In the genomic region with DNA sequence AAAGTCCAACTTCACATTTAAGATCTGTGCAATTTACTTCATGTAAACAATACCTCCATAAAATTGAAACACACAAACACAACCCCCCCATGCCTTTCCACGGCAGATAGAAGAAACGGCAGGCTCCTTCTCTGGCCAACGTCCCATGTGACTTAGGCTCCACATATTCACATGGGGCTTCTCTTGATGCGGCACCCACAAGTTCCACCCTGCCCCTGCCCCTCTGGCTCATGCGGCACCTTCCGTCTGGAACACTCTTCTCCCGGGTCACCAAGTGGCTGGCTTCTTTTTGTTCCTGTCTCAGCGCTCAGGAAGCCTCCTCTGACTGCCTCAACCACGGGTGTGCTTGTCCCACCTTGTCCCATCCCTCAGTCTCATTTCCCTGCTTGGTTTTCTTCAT, we compare ENCODE assay signal across 20 cellular contexts. TPM values are rescaled to one million over a fixed set of nuclear protein-coding genes. Genes with fewer than 3 reads are reported as not detected.
"Had no signal": no experiment of that assay in that cellular context is flagged by ENCODE, and none has a peak within 500 bp of the region (broad histone marks: within the 10 kb centered on the region; RNA-seq: fewer than 3 reads in every experiment).

No MANE protein-coding gene starts in this region.

- H3K36me3 ChIP-seq: breast epithelium, lower lobe of right lung, thoracic aorta had no signal

- H3K36me3 Mint-ChIP-seq: immature natural killer cell had no signal

- H3K9me3 Mint-ChIP-seq: activated CD4-positive, alpha-beta memory T cell treated with anti-CD3 and anti-CD28 coated beads, Interleukin-2, amount 10 ng/mL, durations not matched to agents 7 days and 5 days; endodermal cell; immature natural killer cell; stimulated activated naive CD8-positive, alpha-beta T cell treated with anti-CD3 and anti-CD28 coated beads, Interleukin-15, Interleukin-2, amounts not matched to agents 100 ng/mL and 50 ng/mL, for 24 hours; T-helper 2 cell treated with Interferon-gamma antibody and Interleukin-4, amounts not matched to agents 5 μg/mL and 100 μg/mL, for 36 hours had no signal

- ATAC-seq: esophagus mucosa, left cardiac atrium, lower lobe of right lung, psoas muscle, sciatic nerve had no signal

- DNase-seq: activated CD4-positive, alpha-beta memory T cell treated with anti-CD3 and anti-CD28 coated beads, Interleukin-2, amount 10 ng/mL, durations not matched to agents 7 days and 5 days; activated CD4-positive, alpha-beta T cell treated with anti-CD3 and anti-CD28 coated beads for 1 hour; anterior cingulate cortex; dermis blood vessel endothelial cell; endodermal cell; immature natural killer cell; left cardiac atrium; lower lobe of right lung; midbrain; occipital lobe; psoas muscle; spleen; stimulated activated CD4-positive, alpha-beta T cell treated with anti-CD3 and anti-CD28 coated beads, Interleukin-2, amount 100 ng/mL, for 24 hours had no signal

- H3K4me1 ChIP-seq: breast epithelium had no signal

- H3K27ac ChIP-seq: breast epithelium, lower lobe of right lung, psoas muscle, thoracic aorta had no signal

- H3K27me3 Mint-ChIP-seq: activated CD4-positive, alpha-beta memory T cell treated with anti-CD3 and anti-CD28 coated beads, Interleukin-2, amount 10 ng/mL, durations not matched to agents 7 days and 5 days; activated naive CD8-positive, alpha-beta T cell; stimulated activated naive CD8-positive, alpha-beta T cell treated with anti-CD3 and anti-CD28 coated beads, Interleukin-15, Interleukin-2, amounts not matched to agents 100 ng/mL and 50 ng/mL, for 24 hours had no signal

- H3K27me3 ChIP-seq: breast epithelium, spleen had no signal

- H3K9me3 ChIP-seq: breast epithelium, lower lobe of right lung, psoas muscle, spleen, thoracic aorta had no signal

- H3K27ac Mint-ChIP-seq: activated CD4-positive, alpha-beta memory T cell treated with anti-CD3 and anti-CD28 coated beads, Interleukin-2, amount 10 ng/mL, durations not matched to agents 7 days and 5 days; activated naive CD8-positive, alpha-beta T cell; endodermal cell; T-helper 2 cell treated with Interferon-gamma antibody and Interleukin-4, amounts not matched to agents 5 μg/mL and 100 μg/mL, for 36 hours had no signal

- H3K4me3 Mint-ChIP-seq: activated CD4-positive, alpha-beta memory T cell treated with anti-CD3 and anti-CD28 coated beads, Interleukin-2, amount 10 ng/mL, durations not matched to agents 7 days and 5 days; activated naive CD8-positive, alpha-beta T cell; endodermal cell; immature natural killer cell; stimulated activated naive CD8-positive, alpha-beta T cell treated with anti-CD3 and anti-CD28 coated beads, Interleukin-15, Interleukin-2, amounts not matched to agents 100 ng/mL and 50 ng/mL, for 24 hours; T-helper 2 cell treated with Interferon-gamma antibody and Interleukin-4, amounts not matched to agents 5 μg/mL and 100 μg/mL, for 36 hours had no signal

- H3K4me3 ChIP-seq: breast epithelium, lower lobe of right lung, psoas muscle, spleen, thoracic aorta had no signal

RNA-seq across cellular contexts. Expression of a gene that starts 36.9 kb away (rescaled TPM):
- total RNA-seq: dermis blood vessel endothelial cell, occipital lobe had no signal
- polyA plus RNA-seq: immature natural killer cell had no signal
